Comparison of ENCODE assay signal across 10 cellular contexts in the genomic region with DNA sequence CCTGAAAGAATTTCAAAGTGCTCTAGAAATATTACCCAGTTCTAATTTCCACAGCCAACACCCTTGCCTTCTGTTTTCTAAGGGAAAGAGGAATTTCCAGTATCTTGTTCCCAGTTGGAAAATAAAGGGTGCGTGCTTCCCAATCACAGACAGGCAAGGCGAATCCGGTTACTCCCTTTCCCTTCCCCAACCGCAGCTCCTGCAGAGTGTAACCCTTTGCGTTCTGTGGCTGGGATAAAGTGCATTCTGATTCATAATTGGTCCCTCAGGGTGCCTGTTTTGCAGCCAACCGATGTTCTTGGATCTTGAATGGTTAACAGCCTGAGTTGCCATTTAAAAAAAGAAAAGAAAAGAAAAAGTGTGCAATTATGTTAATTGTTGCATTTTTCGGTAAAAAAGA. TPM values are rescaled to one million over a fixed set of nuclear protein-coding genes. Genes with fewer than 3 reads are reported as not detected.
DNase-seq lines count a peak whose midpoint lies in the region; ATAC-seq and TF ChIP-seq lines count a peak whose summit lies in the region.
"Had no signal": no experiment of that assay in that cellular context is flagged by ENCODE, and none has a peak within 500 bp of the region (broad histone marks: within the 10 kb centered on the region; RNA-seq: fewer than 3 reads in every experiment).

No MANE protein-coding gene starts in this region.

- intact Hi-C loops in A673 (cut with micrococcal nuclease; ENCODE audit: unreplicated experiment): no loop called here

- peak; percentile 88 for DNase-seq in A673 (ENCODE audit: low spot score)
- peak; percentile 87 for DNase-seq in RPMI7951 (ENCODE audit: low read depth)
- peak; percentile 81 for DNase-seq in fibroblast of pulmonary artery (ENCODE audit: low read depth)
- DNase-seq in myocyte (ENCODE audit: low read depth): peak; percentile 73
- DNase-seq in activated CD8-positive, alpha-beta memory T cell treated with anti-CD3 and anti-CD28 coated beads, Interleukin-2, amount 50 U/mL, for 4 hours: no peak
- no peak for DNase-seq in T-helper 2 cell
- no peak for DNase-seq in DMS 273 treated with DMSO at 0.1 percent for 48 hours (lab: John Stamatoyannopoulos, UW)
- DNase-seq: BE2C had no signal

- peaks cover 24% of the 10 kb centered on the region for H3K4me1 ChIP-seq in A673 (ENCODE audit: insufficient read depth, low read length, poor library complexity, severe bottlenecking)
- H3K4me1 ChIP-seq: BE2C had no signal

- H3K27ac ChIP-seq in A673 (ENCODE audit: low read depth, low read length, poor library complexity, severe bottlenecking): peak overlapping the region; percentile 38
- H3K27ac ChIP-seq: KMS-11 had no signal

- no peak for ATAC-seq in HG03460 (IDR thresholded peaks at IDR 0.05; ENCODE audit: unreplicated experiment)

- H3K4me3 ChIP-seq in A673 (ENCODE audit: low read depth, low read length, poor library complexity, severe bottlenecking): peak overlapping the region; percentile 25
- H3K4me3 ChIP-seq in fibroblast of pulmonary artery (replicated peaks; ENCODE audit: low read depth, low read length): peak overlapping the region; percentile 36

- TF ChIP-seq CTCF in A673 (conservative IDR thresholded peaks at IDR 0.05; ENCODE audit: low read depth, low read length) (no peak), fibroblast of pulmonary artery (IDR thresholded peaks at IDR 0.05; ENCODE audit: low read length, missing control alignments) (no peak)

- BruUV-seq in A673 (replicated peaks; lab: Mats Ljungman, UMichigan): no TSS peak

- POLR2A ChIA-PET in A673 (lab: Charles Lee; ENCODE audit: low non-redundant PET): no interaction called here

- CTCF ChIA-PET in A673 (lab: Charles Lee): no interaction called here

- no peaks in the 10 kb centered on the region for H3K36me3 ChIP-seq in A673 (ENCODE audit: insufficient read depth, low read length, poor library complexity, severe bottlenecking)
- H3K36me3 ChIP-seq: BE2C had no signal

- no peaks in the 10 kb centered on the region for H3K9me3 ChIP-seq in A673 (ENCODE audit: low read depth, low read length, poor library complexity, severe bottlenecking)
- H3K9me3 ChIP-seq: BE2C had no signal

- no peaks in the 10 kb centered on the region for H3K27me3 ChIP-seq in A673 (replicated peaks; ENCODE audit: insufficient read depth, low read depth, low read length, poor library complexity)
- H3K27me3 ChIP-seq: BE2C had no signal

RNA-seq across cellular contexts. Expression of a gene that starts 40.6 kb away (rescaled TPM):
- total RNA-seq in A673 (2021) (40.4 and 46.8 TPM in 2 replicates), myocyte (6.8 and 8.8 TPM in 2 replicates)
- total RNA-seq in RPMI7951 (2014; rRNA removed; shearing (Covaris generic)): 7.0 and 7.4 TPM in 2 replicates
- 3.5 TPM for polyA plus RNA-seq in myocyte (2012)

Comparison
In these comparisons a context has a peak if more than half of its experiments do, and no peak if none do; other contexts are left out.
1. DNase-seq: peak in A673 (single experiment), RPMI7951 (single experiment), fibroblast of pulmonary artery (single experiment) and myocyte (single experiment); none in activated CD8-positive, alpha-beta memory T cell treated with anti-CD3 and anti-CD28 coated beads, Interleukin-2, amount 50 U/mL, for 4 hours (single experiment), T-helper 2 cell (0 of 5) and DMS 273 treated with DMSO at 0.1 percent for 48 hours (single experiment).